In the genomic region with DNA sequence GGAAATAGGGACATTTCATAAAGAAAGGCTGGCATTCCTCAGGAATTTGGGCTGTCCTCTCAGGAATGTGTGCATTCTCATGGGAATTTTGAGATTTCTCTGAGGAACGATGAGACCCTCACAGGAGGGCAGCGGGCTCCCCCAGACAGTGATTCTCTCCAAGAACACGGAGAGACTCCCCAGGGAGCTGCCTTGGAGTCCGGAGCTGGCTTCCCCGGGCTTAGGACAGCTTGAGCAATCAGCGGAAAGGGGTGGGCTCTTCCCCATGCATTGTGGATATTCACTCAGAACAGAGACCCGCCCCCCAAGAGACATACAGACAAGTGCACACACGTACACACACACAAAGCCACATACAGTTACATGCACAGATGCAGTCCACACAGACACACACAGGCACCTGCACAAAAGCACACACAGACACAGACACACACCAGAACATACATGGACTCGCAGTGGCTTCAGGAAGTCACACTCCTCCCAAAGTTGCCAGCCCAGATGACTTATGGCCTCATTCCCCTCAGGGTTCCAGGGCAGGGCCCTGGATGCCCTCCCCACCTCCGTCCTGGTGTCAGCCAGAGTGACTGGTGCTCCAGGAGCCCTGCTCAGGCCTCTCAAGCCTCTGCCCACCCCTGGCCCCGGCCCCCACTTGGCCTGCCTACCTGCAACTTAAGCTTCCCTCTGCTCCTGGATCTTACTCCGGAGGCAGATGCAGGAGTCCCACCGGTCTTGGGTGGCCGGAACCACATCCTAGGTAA, we compare ENCODE assay signal across 1 cellular context.
TF ChIP-seq lines count a peak whose summit lies in the region.

No MANE protein-coding gene starts in this region.

TF ChIP-seq in GM23338, 12 proteins besides CTCF, POLR2A, EP300 and RAD21:
- no peak for TF ChIP-seq EZH2 (IDR thresholded peaks at IDR 0.05; ENCODE audit: low read depth, unreplicated experiment)
- TF ChIP-seq, protein P1, sequence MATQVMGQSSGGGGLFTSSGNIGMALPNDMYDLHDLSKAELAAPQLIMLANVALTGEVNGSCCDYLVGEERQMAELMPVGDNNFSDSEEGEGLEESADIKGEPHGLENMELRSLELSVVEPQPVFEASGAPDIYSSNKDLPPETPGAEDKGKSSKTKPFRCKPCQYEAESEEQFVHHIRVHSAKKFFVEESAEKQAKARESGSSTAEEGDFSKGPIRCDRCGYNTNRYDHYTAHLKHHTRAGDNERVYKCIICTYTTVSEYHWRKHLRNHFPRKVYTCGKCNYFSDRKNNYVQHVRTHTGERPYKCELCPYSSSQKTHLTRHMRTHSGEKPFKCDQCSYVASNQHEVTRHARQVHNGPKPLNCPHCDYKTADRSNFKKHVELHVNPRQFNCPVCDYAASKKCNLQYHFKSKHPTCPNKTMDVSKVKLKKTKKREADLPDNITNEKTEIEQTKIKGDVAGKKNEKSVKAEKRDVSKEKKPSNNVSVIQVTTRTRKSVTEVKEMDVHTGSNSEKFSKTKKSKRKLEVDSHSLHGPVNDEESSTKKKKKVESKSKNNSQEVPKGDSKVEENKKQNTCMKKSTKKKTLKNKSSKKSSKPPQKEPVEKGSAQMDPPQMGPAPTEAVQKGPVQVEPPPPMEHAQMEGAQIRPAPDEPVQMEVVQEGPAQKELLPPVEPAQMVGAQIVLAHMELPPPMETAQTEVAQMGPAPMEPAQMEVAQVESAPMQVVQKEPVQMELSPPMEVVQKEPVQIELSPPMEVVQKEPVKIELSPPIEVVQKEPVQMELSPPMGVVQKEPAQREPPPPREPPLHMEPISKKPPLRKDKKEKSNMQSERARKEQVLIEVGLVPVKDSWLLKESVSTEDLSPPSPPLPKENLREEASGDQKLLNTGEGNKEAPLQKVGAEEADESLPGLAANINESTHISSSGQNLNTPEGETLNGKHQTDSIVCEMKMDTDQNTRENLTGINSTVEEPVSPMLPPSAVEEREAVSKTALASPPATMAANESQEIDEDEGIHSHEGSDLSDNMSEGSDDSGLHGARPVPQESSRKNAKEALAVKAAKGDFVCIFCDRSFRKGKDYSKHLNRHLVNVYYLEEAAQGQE (IDR thresholded peaks at IDR 0.05; ENCODE audit: unreplicated experiment): no peak
- TF ChIP-seq, protein P2, sequence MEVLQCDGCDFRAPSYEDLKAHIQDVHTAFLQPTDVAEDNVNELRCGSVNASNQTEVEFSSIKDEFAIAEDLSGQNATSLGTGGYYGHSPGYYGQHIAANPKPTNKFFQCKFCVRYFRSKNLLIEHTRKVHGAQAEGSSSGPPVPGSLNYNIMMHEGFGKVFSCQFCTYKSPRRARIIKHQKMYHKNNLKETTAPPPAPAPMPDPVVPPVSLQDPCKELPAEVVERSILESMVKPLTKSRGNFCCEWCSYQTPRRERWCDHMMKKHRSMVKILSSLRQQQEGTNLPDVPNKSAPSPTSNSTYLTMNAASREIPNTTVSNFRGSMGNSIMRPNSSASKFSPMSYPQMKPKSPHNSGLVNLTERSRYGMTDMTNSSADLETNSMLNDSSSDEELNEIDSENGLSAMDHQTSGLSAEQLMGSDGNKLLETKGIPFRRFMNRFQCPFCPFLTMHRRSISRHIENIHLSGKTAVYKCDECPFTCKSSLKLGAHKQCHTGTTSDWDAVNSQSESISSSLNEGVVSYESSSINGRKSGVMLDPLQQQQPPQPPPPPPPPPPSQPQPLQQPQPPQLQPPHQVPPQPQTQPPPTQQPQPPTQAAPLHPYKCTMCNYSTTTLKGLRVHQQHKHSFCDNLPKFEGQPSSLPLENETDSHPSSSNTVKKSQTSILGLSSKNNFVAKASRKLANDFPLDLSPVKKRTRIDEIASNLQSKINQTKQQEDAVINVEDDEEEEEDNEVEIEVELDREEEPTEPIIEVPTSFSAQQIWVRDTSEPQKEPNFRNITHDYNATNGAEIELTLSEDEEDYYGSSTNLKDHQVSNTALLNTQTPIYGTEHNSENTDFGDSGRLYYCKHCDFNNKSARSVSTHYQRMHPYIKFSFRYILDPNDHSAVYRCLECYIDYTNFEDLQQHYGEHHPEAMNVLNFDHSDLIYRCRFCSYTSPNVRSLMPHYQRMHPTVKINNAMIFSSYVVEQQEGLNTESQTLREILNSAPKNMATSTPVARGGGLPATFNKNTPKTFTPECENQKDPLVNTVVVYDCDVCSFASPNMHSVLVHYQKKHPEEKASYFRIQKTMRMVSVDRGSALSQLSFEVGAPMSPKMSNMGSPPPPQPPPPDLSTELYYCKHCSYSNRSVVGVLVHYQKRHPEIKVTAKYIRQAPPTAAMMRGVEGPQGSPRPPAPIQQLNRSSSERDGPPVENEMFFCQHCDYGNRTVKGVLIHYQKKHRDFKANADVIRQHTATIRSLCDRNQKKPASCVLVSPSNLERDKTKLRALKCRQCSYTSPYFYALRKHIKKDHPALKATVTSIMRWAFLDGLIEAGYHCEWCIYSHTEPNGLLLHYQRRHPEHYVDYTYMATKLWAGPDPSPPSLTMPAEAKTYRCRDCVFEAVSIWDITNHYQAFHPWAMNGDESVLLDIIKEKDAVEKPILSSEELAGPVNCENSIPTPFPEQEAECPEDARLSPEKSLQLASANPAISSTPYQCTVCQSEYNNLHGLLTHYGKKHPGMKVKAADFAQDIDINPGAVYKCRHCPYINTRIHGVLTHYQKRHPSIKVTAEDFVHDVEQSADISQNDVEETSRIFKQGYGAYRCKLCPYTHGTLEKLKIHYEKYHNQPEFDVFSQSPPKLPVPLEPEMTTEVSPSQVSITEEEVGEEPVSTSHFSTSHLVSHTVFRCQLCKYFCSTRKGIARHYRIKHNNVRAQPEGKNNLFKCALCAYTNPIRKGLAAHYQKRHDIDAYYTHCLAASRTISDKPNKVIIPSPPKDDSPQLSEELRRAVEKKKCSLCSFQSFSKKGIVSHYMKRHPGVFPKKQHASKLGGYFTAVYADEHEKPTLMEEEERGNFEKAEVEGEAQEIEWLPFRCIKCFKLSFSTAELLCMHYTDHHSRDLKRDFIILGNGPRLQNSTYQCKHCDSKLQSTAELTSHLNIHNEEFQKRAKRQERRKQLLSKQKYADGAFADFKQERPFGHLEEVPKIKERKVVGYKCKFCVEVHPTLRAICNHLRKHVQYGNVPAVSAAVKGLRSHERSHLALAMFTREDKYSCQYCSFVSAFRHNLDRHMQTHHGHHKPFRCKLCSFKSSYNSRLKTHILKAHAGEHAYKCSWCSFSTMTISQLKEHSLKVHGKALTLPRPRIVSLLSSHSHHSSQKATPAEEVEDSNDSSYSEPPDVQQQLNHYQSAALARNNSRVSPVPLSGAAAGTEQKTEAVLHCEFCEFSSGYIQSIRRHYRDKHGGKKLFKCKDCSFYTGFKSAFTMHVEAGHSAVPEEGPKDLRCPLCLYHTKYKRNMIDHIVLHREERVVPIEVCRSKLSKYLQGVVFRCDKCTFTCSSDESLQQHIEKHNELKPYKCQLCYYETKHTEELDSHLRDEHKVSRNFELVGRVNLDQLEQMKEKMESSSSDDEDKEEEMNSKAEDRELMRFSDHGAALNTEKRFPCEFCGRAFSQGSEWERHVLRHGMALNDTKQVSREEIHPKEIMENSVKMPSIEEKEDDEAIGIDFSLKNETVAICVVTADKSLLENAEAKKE (CRISPR knock-in tag; IDR thresholded peaks at IDR 0.05): no peak
- no peak for TF ChIP-seq ZNF331 (CRISPR knock-in tag; IDR thresholded peaks at IDR 0.05; ENCODE audit: low read depth)
- TF ChIP-seq NANOG (IDR thresholded peaks at IDR 0.05; ENCODE audit: borderline replicate concordance): no peak
- TF ChIP-seq ZNF114 (CRISPR knock-in tag; IDR thresholded peaks at IDR 0.05): no peak
- no peak for TF ChIP-seq POLR2AphosphoS5 (IDR thresholded peaks at IDR 0.05; ENCODE audit: low read depth)
